In genomic region chr17:75077490-75078096, GRCh38 we compare ENCODE assay signal across 7 cellular contexts. TPM values are rescaled to one million over a fixed set of nuclear protein-coding genes. Genes with fewer than 3 reads are reported as not detected.
DNase-seq lines count a peak whose midpoint lies in the region; ATAC-seq and TF ChIP-seq lines count a peak whose summit lies in the region.
"Had no signal": no experiment of that assay in that cellular context is flagged by ENCODE, and none has a peak within 500 bp of the region (broad histone marks: within the 10 kb centered on the region; RNA-seq: fewer than 3 reads in every experiment).

No MANE protein-coding gene starts in this region.

- ATAC-seq in HG03039 (IDR thresholded peaks at IDR 0.05; ENCODE audit: unreplicated experiment): peak; percentile 44
- peak; percentile 85 for ATAC-seq in activated T-helper 17 cell treated with anti-CD3 and anti-CD28 coated beads, Interleukin-2, amount 50 U/mL, for 72 hours (replicated peaks)

- CTCF ChIA-PET in AG04450 (lab: Charles Lee): interaction anchor here (1.9 kb wide), 1 partner anchor 36 kb away, joined by 9 read pairs; no protein-coding TSS in a partner anchor

- intact Hi-C loops in thyroid gland (cut with DNase I): no loop called here

- H3K4me1 ChIP-seq in thyroid gland: peaks cover 11 to 30% of the 10 kb centered on the region in 2 donors

- TF ChIP-seq CTCF in AG04450 (IDR thresholded peaks at IDR 0.05; ENCODE audit: low read depth, low read length): peak; percentile 3; the same call in 1 of the 2 replicates
- peak in 4 of 6 experiments; percentile 7 to 12 (median 12) for TF ChIP-seq CTCF in thyroid gland (IDR thresholded peaks at IDR 0.05)

- no peaks in the 10 kb centered on the region for H3K36me3 ChIP-seq in thyroid gland

- DNase-seq in AG04450 (ENCODE audit: low read depth, low spot score) (no peak), left kidney (ENCODE audit: low read depth, low spot score) (peak; percentile 83), thyroid gland (peak; percentile 87 to 88), EL (no peak)

- H3K4me3 Mint-ChIP-seq in activated T-helper 17 cell treated with anti-CD3 and anti-CD28 coated beads, Interleukin-2, amount 50 U/mL, for 72 hours: peak overlapping the region; percentile 78

- no peaks in the 10 kb centered on the region; the same call in 1 of the 2 replicates for H3K9me3 ChIP-seq in AG04450 (ENCODE audit: control insufficient read depth, insufficient read depth, low read length)
- no peaks in the 10 kb centered on the region for H3K9me3 ChIP-seq in thyroid gland

- POLR2A ChIA-PET in AG04450 (lab: Yijun Ruan, JAX): no interaction called here

- no peaks in the 10 kb centered on the region for H3K4me1 Mint-ChIP-seq in activated T-helper 17 cell treated with anti-CD3 and anti-CD28 coated beads, Interleukin-2, amount 50 U/mL, for 72 hours

- no peaks in the 10 kb centered on the region for H3K27me3 Mint-ChIP-seq in activated T-helper 17 cell treated with anti-CD3 and anti-CD28 coated beads, Interleukin-2, amount 50 U/mL, for 72 hours

- H3K4me3 ChIP-seq in AG04450 (ENCODE audit: low read depth, low read length) (no peak overlapping the region), thyroid gland (replicated peaks in 1 of 3) (peak overlapping the region in 2 of 3 donors; percentile 4 to 23)

- peak in 1 of 2 donors; percentile 38 for TF ChIP-seq POLR2A in thyroid gland (IDR thresholded peaks at IDR 0.05)

- no peaks in the 10 kb centered on the region for H3K9me3 Mint-ChIP-seq in activated T-helper 17 cell treated with anti-CD3 and anti-CD28 coated beads, Interleukin-2, amount 50 U/mL, for 72 hours

- peak overlapping the region; percentile 73 for H3K27ac Mint-ChIP-seq in activated T-helper 17 cell treated with anti-CD3 and anti-CD28 coated beads, Interleukin-2, amount 50 U/mL, for 72 hours

- H3K27ac ChIP-seq in AG04450 (ENCODE audit: low read depth, low read length) (no peak overlapping the region), thyroid gland (peak overlapping the region; percentile 73 to 82 (median 75))

- no peaks in the 10 kb centered on the region for H3K27me3 ChIP-seq in AG04450 (ENCODE audit: control insufficient read depth, insufficient read depth, low read length)
- H3K27me3 ChIP-seq in thyroid gland: no peaks in the 10 kb centered on the region

- no peaks in the 10 kb centered on the region for H3K36me3 Mint-ChIP-seq in activated T-helper 17 cell treated with anti-CD3 and anti-CD28 coated beads, Interleukin-2, amount 50 U/mL, for 72 hours (ENCODE audit: low read depth)

- WGBS in thyroid gland, 2 donors: 0 to 40% methylated on average over 3 to 18 of the region's 51 CpGs

RNA-seq across cellular contexts. Expression of gene SLC16A5, which starts 10.2 kb away (rescaled TPM):
- 2.9 and 3.6 TPM in 2 replicates for polyA plus RNA-seq in AG04450 (2011; rRNA removed)
- 3.6 and 4.4 TPM in 2 replicates for polyA minus RNA-seq in AG04450 (2011; rRNA and poly(A)+ RNA removed)
- total RNA-seq in activated T-helper 17 cell treated with anti-CD3 and anti-CD28 coated beads, Interleukin-2, amount 50 U/mL, for 72 hours: 10 to 100 TPM in 1 of 2 donors, 1 to 10 TPM in 1; 5.4 to 14.6 TPM
- total RNA-seq in thyroid gland: 10 to 100 TPM; 24.1 to 40.3 (median 27.6) TPM
- total RNA-seq: Daoy had no signal

RNA-seq across cellular contexts. Expression of gene KCTD2, which starts 30.6 kb away (rescaled TPM):
- polyA plus RNA-seq in AG04450 (2011; rRNA removed): 29.8 and 36.0 TPM in 2 replicates
- polyA minus RNA-seq in AG04450 (2011; rRNA and poly(A)+ RNA removed): 24.4 and 28.5 TPM in 2 replicates
- 10 to 100 TPM; 21.3 to 22.1 TPM for total RNA-seq in activated T-helper 17 cell treated with anti-CD3 and anti-CD28 coated beads, Interleukin-2, amount 50 U/mL, for 72 hours
- 10 to 100 TPM; 33.6 to 48.6 (median 41.7) TPM for total RNA-seq in thyroid gland

RNA-seq across cellular contexts. Expression of gene ATP5PD, which starts 30.8 kb away (rescaled TPM):
- 281 and 292 TPM in 2 replicates for polyA plus RNA-seq in AG04450 (2011; rRNA removed)
- 134 and 174 TPM in 2 replicates for polyA minus RNA-seq in AG04450 (2011; rRNA and poly(A)+ RNA removed)
- 100 to 1,000 TPM; 164 to 216 TPM for total RNA-seq in activated T-helper 17 cell treated with anti-CD3 and anti-CD28 coated beads, Interleukin-2, amount 50 U/mL, for 72 hours
- 100 to 1,000 TPM; 172 to 408 (median 330) TPM for total RNA-seq in thyroid gland

RNA-seq across cellular contexts. Expression of gene ARMC7, which starts 32.2 kb away (rescaled TPM):
- 5.6 and 6.5 TPM in 2 replicates for polyA plus RNA-seq in AG04450 (2011; rRNA removed)
- 8.0 and 9.7 TPM in 2 replicates for polyA minus RNA-seq in AG04450 (2011; rRNA and poly(A)+ RNA removed)
- 10 to 100 TPM; 10.3 to 14.5 TPM for total RNA-seq in activated T-helper 17 cell treated with anti-CD3 and anti-CD28 coated beads, Interleukin-2, amount 50 U/mL, for 72 hours
- 10 to 100 TPM in 2 of 4 donors, 1 to 10 TPM in 2; 8.7 to 13.1 (median 10.5) TPM for total RNA-seq in thyroid gland

RNA-seq across cellular contexts. Expression of gene NT5C, which starts 53.9 kb away (rescaled TPM):
- 22.6 and 27.9 TPM in 2 replicates for polyA plus RNA-seq in AG04450 (2011; rRNA removed)
- 8.6 and 11.0 TPM in 2 replicates for polyA minus RNA-seq in AG04450 (2011; rRNA and poly(A)+ RNA removed)
- total RNA-seq in activated T-helper 17 cell treated with anti-CD3 and anti-CD28 coated beads, Interleukin-2, amount 50 U/mL, for 72 hours: 10 to 100 TPM; 56.0 to 64.9 TPM
- 100 to 1,000 TPM in 3 of 4 donors, 10 to 100 TPM in 1; 84.7 to 203 (median 107) TPM for total RNA-seq in thyroid gland

Comparison
In these comparisons a context has a peak if more than half of its experiments do, and no peak if none do; other contexts are left out.
1. DNase-seq: peak in left kidney (single experiment) and thyroid gland (2 of 2); none in AG04450 (single experiment) and EL (single experiment).